8 cellular contexts compared by ENCODE assay signal in genomic region chr18:35343936-35344735, GRCh38. TPM values are rescaled to one million over a fixed set of nuclear protein-coding genes. Genes with fewer than 3 reads are reported as not detected.
DNase-seq lines count a peak whose midpoint lies in the region; ATAC-seq, FAIRE-seq and TF ChIP-seq lines count a peak whose summit lies in the region.

Gene ZNF24 (minus strand): TSS chr18:35344420. CDS start chr18:35340650, 3,770 bp downstream.

- H3K27me3 ChIP-seq in esophagus muscularis mucosa, result no peaks in the 10 kb centered on the region

- H3K27me3 Mint-ChIP-seq in activated T-cell treated with anti-CD3 and anti-CD28 coated beads, Interleukin-2, amount 50 U/mL, for 72 hours (ENCODE audit: low read depth), result no peaks in the 10 kb centered on the region

- peak within 1 kb of the TSS; percentile 96 for H3K27ac ChIP-seq in KOPT-K1 (ENCODE audit: low read depth, low read length, poor library complexity, severe bottlenecking)
- peak within 1 kb of the TSS; percentile 98 to 100 (median 99) for H3K27ac ChIP-seq in esophagus muscularis mucosa (replicated peaks in 1 of 4)

- peak; percentile 88 for ATAC-seq in GM21786 (IDR thresholded peaks at IDR 0.05; ENCODE audit: unreplicated experiment)
- ATAC-seq in activated T-cell treated with anti-CD3 and anti-CD28 coated beads, Interleukin-2, amount 50 U/mL, for 72 hours (replicated peaks in 1 of 2), result peak; percentile 91

- WGBS in esophagus muscularis mucosa, result 1% methylated on average over 40 of the region's 64 CpGs

- no peaks in the 10 kb centered on the region for H3K9me3 Mint-ChIP-seq in activated T-cell treated with anti-CD3 and anti-CD28 coated beads, Interleukin-2, amount 50 U/mL, for 72 hours

- H3K36me3 ChIP-seq in KOPT-K1 (ENCODE audit: insufficient read depth, low read length) (peaks cover 39% of the 10 kb centered on the region), esophagus muscularis mucosa (peaks cover 11 to 20% (median 14%) of the 10 kb centered on the region in 4 donors)

- peak within 1 kb of the TSS; percentile 88 to 99 (median 92) for H3K4me3 ChIP-seq in esophagus muscularis mucosa

- intact Hi-C loops in esophagus muscularis mucosa (cut with DNase I), result loop anchor here (2.0 kb wide), 1 partner anchor 53 kb away; the partner anchor contains the start of gene ZSCAN30

- FAIRE-seq in RCC 7860 (lab: Jason Lieb, UNC), result no peak

- peaks cover 2 to 14% of the 10 kb centered on the region in 2 donors for H3K36me3 Mint-ChIP-seq in activated T-cell treated with anti-CD3 and anti-CD28 coated beads, Interleukin-2, amount 50 U/mL, for 72 hours (ENCODE audit: insufficient read depth in 2 of 2)

- H3K9me3 ChIP-seq in KOPT-K1 (ENCODE audit: insufficient read depth, low read length, poor library complexity, severe bottlenecking) (no peaks in the 10 kb centered on the region), esophagus muscularis mucosa (no peaks in the 10 kb centered on the region)

- TF ChIP-seq EP300 in esophagus muscularis mucosa (IDR thresholded peaks at IDR 0.05), result no peak

- peaks cover 41% of the 10 kb centered on the region for H3K4me1 Mint-ChIP-seq in activated T-cell treated with anti-CD3 and anti-CD28 coated beads, Interleukin-2, amount 50 U/mL, for 72 hours (ENCODE audit: low read depth)

- H3K27ac Mint-ChIP-seq in activated T-cell treated with anti-CD3 and anti-CD28 coated beads, Interleukin-2, amount 50 U/mL, for 72 hours, result peak within 1 kb of the TSS; percentile 96

- peak within 1 kb of the TSS; percentile 88 to 94 for H3K4me3 Mint-ChIP-seq in activated T-cell treated with anti-CD3 and anti-CD28 coated beads, Interleukin-2, amount 50 U/mL, for 72 hours

- peak; percentile 90 for DNase-seq in DMS79 (lab: John Stamatoyannopoulos, UW)
- peak; percentile 80 for DNase-seq in RCC 7860 (ENCODE audit: low spot score)
- DNase-seq in activated T-cell treated with anti-CD3 and anti-CD28 coated beads, Interleukin-2, amount 50 U/mL, for 72 hours, result peak; percentile 95
- DNase-seq in esophagus muscularis mucosa (ENCODE audit: extremely low spot score), result peak; percentile 97
- DNase-seq in myocyte (ENCODE audit: low read depth), result peak; percentile 96
- peak; percentile 84 to 90 for DNase-seq in stimulated activated CD8-positive, alpha-beta memory T cell treated with anti-CD3 and anti-CD28 coated beads, Interleukin-7, amount 100 ng/mL, for 48 hours (ENCODE audit: extremely low read depth in 1 of 2, low read depth in 1 of 2)

- peak; percentile 79 for TF ChIP-seq POLR2A in esophagus muscularis mucosa (IDR thresholded peaks at IDR 0.05; ENCODE audit: low read depth)

- peaks cover 28 to 57% (median 44%) of the 10 kb centered on the region in 4 donors for H3K4me1 ChIP-seq in esophagus muscularis mucosa

- no peak for TF ChIP-seq CTCF in esophagus muscularis mucosa (IDR thresholded peaks at IDR 0.05)

RNA-seq across cellular contexts. Expression of gene ZNF24, which starts in this region (rescaled TPM):
- 10 to 100 TPM; 57.4 to 57.8 TPM for total RNA-seq in activated T-cell treated with anti-CD3 and anti-CD28 coated beads, Interleukin-2, amount 50 U/mL, for 72 hours
- total RNA-seq in esophagus muscularis mucosa, result 10 to 100 TPM; 31.2 to 41.1 (median 39.3) TPM
- 53.8 and 63.2 TPM in 2 replicates for total RNA-seq in myocyte
- 12.4 TPM for polyA plus RNA-seq in myocyte (2012)

Comparison
In these comparisons a context has a peak if more than half of its experiments do, and no peak if none do; other contexts are left out.
1. Peak in every context shown above with its lines: DNase-seq, ATAC-seq, H3K4me3 ChIP-seq and H3K27ac ChIP-seq.